35 cellular contexts compared by ENCODE assay signal in the genomic region with DNA sequence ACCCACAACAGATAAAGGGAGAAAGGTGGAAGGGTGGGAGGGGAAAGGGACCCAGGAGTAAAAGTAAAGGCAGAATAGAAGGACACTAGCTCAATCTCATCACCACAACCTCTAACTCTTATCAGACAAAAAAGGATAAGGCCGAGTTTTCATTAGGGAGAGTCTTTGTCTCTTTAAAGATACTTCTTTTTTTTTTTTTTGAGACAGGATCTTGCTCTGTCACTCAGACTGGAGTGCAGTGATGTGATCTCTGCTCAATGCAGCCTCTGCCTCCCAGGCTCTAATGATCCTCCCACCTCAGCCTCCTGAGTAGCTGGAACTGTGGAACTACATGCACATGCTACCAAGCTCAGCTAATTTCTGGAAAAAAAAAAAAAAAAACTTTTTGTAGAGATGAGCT.
"Had no signal": no experiment of that assay in that cellular context is flagged by ENCODE, and none has a peak within 500 bp of the region (broad histone marks: within the 10 kb centered on the region; RNA-seq: fewer than 3 reads in every experiment).

No MANE protein-coding gene starts in this region.

- H3K27me3 ChIP-seq: ascending aorta, cardiac muscle cell had no signal

- H3K27ac Mint-ChIP-seq: activated B cell treated with CpG ODN at 0.5 μM for 24 hours; activated CD4-positive, alpha-beta T cell treated with anti-CD3 and anti-CD28 coated beads, Interleukin-2, amount 10 ng/mL, durations not matched to agents 24 days and 14 days; activated CD8-positive, alpha-beta T cell treated with anti-CD3 and anti-CD28 coated beads for 36 hours; activated naive CD4-positive, alpha-beta T cell treated with anti-CD3 and anti-CD28 coated beads, Interleukin-2, amount 10 ng/mL, durations not matched to agents 7 days and 5 days; activated naive CD4-positive, alpha-beta T cell treated with anti-CD3 and anti-CD28 coated beads, Interleukin-2, amount 50 U/mL, for 24 hours; activated naive CD8-positive, alpha-beta T cell; activated naive CD8-positive, alpha-beta T cell treated with anti-CD3 and anti-CD28 coated beads, Interleukin-2, amount 10 ng/mL, durations not matched to agents 7 days and 5 days; activated naive CD8-positive, alpha-beta T cell treated with anti-CD3 and anti-CD28 coated beads, Interleukin-2, amount 50 U/mL, for 24 hours; activated T-cell treated with anti-CD3 and anti-CD28 coated beads, Interleukin-2, amount 50 U/mL, for 24 hours; activated T-helper 2 cell treated with anti-CD3 and anti-CD28 coated beads, Interferon-gamma antibody, Interleukin-2, Interleukin-4, amounts not matched to agents 10 μg/mL and 5 μg/mL and 100 μg/mL, durations not matched to agents 14 hours and 24 hours and 36 hours; brain; T-cell; T-helper 2 cell treated with Interferon-gamma antibody and Interleukin-4, amounts not matched to agents 5 μg/mL and 100 μg/mL, for 36 hours had no signal

- H3K4me3 ChIP-seq: ascending aorta, cardiac muscle cell had no signal

- H3K36me3 ChIP-seq: cardiac muscle cell had no signal

- H3K9me3 Mint-ChIP-seq: activated B cell treated with CpG ODN at 0.5 μM for 24 hours; activated CD4-positive, alpha-beta memory T cell treated with anti-CD3 and anti-CD28 coated beads for 36 hours; activated CD4-positive, alpha-beta T cell treated with anti-CD3 and anti-CD28 coated beads, Interleukin-2, amount 10 ng/mL, durations not matched to agents 24 days and 14 days; activated CD8-positive, alpha-beta T cell treated with anti-CD3 and anti-CD28 coated beads for 36 hours; activated naive CD4-positive, alpha-beta T cell treated with anti-CD3 and anti-CD28 coated beads, Interleukin-2, amount 10 ng/mL, durations not matched to agents 7 days and 5 days; activated naive CD4-positive, alpha-beta T cell treated with anti-CD3 and anti-CD28 coated beads, Interleukin-2, amount 50 U/mL, for 24 hours; activated naive CD8-positive, alpha-beta T cell treated with anti-CD3 and anti-CD28 coated beads, Interleukin-2, amount 10 ng/mL, durations not matched to agents 7 days and 5 days; activated naive CD8-positive, alpha-beta T cell treated with anti-CD3 and anti-CD28 coated beads, Interleukin-2, amount 50 U/mL, for 24 hours; activated T-cell treated with anti-CD3 and anti-CD28 coated beads, Interleukin-2, amount 50 U/mL, for 24 hours; activated T-helper 1 cell treated with anti-CD3 and anti-CD28 coated beads, Interleukin-12 subunit alpha, Interleukin-12 subunit beta, Interleukin-2, Interleukin-4 antibody, amounts not matched to agents 30 ng/mL and 10 ng/mL and 1 ng/mL, durations not matched to agents 14 hours and 24 hours and 36 hours; activated T-helper 2 cell treated with anti-CD3 and anti-CD28 coated beads, Interferon-gamma antibody, Interleukin-2, Interleukin-4, amounts not matched to agents 10 μg/mL and 5 μg/mL and 100 μg/mL, durations not matched to agents 14 hours and 24 hours and 36 hours; brain; T-cell; T-helper 2 cell treated with Interferon-gamma antibody and Interleukin-4, amounts not matched to agents 5 μg/mL and 100 μg/mL, for 36 hours had no signal

- H3K27me3 Mint-ChIP-seq: activated B cell treated with CpG ODN at 0.5 μM for 24 hours; activated CD4-positive, alpha-beta memory T cell treated with anti-CD3 and anti-CD28 coated beads for 36 hours; activated CD4-positive, alpha-beta T cell treated with anti-CD3 and anti-CD28 coated beads, Interleukin-2, amount 10 ng/mL, durations not matched to agents 24 days and 14 days; activated CD8-positive, alpha-beta T cell treated with anti-CD3 and anti-CD28 coated beads for 36 hours; activated naive CD4-positive, alpha-beta T cell treated with anti-CD3 and anti-CD28 coated beads, Interleukin-2, amount 10 ng/mL, durations not matched to agents 7 days and 5 days; activated naive CD4-positive, alpha-beta T cell treated with anti-CD3 and anti-CD28 coated beads, Interleukin-2, amount 50 U/mL, for 24 hours; activated naive CD8-positive, alpha-beta T cell; activated naive CD8-positive, alpha-beta T cell treated with anti-CD3 and anti-CD28 coated beads, Interleukin-2, amount 10 ng/mL, durations not matched to agents 7 days and 5 days; activated naive CD8-positive, alpha-beta T cell treated with anti-CD3 and anti-CD28 coated beads, Interleukin-2, amount 50 U/mL, for 24 hours; activated T-cell treated with anti-CD3 and anti-CD28 coated beads, Interleukin-2, amount 50 U/mL, for 24 hours; brain; T-cell had no signal

- H3K27ac ChIP-seq: ascending aorta, cardiac muscle cell, VCaP had no signal

- FAIRE-seq: bronchial epithelial cell, colon, TTC549 had no signal

- ATAC-seq: activated CD8-positive, alpha-beta T cell treated with anti-CD3 and anti-CD28 coated beads for 36 hours; activated naive CD8-positive, alpha-beta T cell treated with anti-CD3 and anti-CD28 coated beads, Interleukin-2, amount 50 U/mL, for 24 hours; T-cell had no signal

- H3K9me3 ChIP-seq: ascending aorta had no signal

- DNase-seq: activated B cell treated with CpG ODN at 0.5 μM for 24 hours; activated CD4-positive, alpha-beta memory T cell treated with anti-CD3 and anti-CD28 coated beads for 36 hours; activated CD4-positive, alpha-beta T cell treated with anti-CD3 and anti-CD28 coated beads for 4 hours; activated CD4-positive, alpha-beta T cell treated with anti-CD3 and anti-CD28 coated beads, Interleukin-2, amount 10 ng/mL, durations not matched to agents 24 days and 14 days; activated CD4-positive, alpha-beta T cell treated with anti-CD3 and anti-CD28 coated beads, Interleukin-2, amount 50 U/mL, for 1 hour; activated CD4-positive, alpha-beta T cell treated with anti-CD3 and anti-CD28 coated beads, Interleukin-2, amount 50 U/mL, for 4 hours; activated CD4-positive, CD25-positive, alpha-beta regulatory T cell treated with anti-CD3 and anti-CD28 coated beads, Interleukin-2, amount 50 U/mL, for 72 hours; activated CD8-positive, alpha-beta memory T cell treated with anti-CD3 and anti-CD28 coated beads, Interleukin-2, amount 50 U/mL, for 4 hours; activated CD8-positive, alpha-beta T cell treated with anti-CD3 and anti-CD28 coated beads for 36 hours; activated effector memory CD4-positive, alpha-beta T cell treated with Interleukin-2 at 50 U/mL for 16 hours; activated gamma-delta T cell; activated naive CD4-positive, alpha-beta T cell treated with anti-CD3 and anti-CD28 coated beads, Interleukin-2, amount 10 ng/mL, durations not matched to agents 7 days and 5 days; activated naive CD4-positive, alpha-beta T cell treated with Interleukin-2 at 50 U/mL for 16 hours; activated naive CD8-positive, alpha-beta T cell treated with anti-CD3 and anti-CD28 coated beads, Interleukin-2, amount 10 ng/mL, durations not matched to agents 7 days and 5 days; activated naive CD8-positive, alpha-beta T cell treated with anti-CD3 and anti-CD28 coated beads, Interleukin-2, amount 50 U/mL, for 24 hours; activated T-cell treated with anti-CD3 and anti-CD28 coated beads for 4 hours; activated T-cell treated with anti-CD3 and anti-CD28 coated beads, Interleukin-2, amount 50 U/mL, for 24 hours; activated T-cell treated with anti-CD3 and anti-CD28 coated beads, Interleukin-2, amount 50 U/mL, for 48 hours; amygdala; anterior cingulate cortex; T-cell; T-helper 2 cell; T-helper 9 cell had no signal

- H3K36me3 Mint-ChIP-seq: activated naive CD8-positive, alpha-beta T cell treated with anti-CD3 and anti-CD28 coated beads, Interleukin-2, amount 10 ng/mL, durations not matched to agents 7 days and 5 days had no signal

- H3K4me3 Mint-ChIP-seq: activated B cell treated with CpG ODN at 0.5 μM for 24 hours; activated CD4-positive, alpha-beta memory T cell treated with anti-CD3 and anti-CD28 coated beads for 36 hours; activated CD4-positive, alpha-beta T cell treated with anti-CD3 and anti-CD28 coated beads, Interleukin-2, amount 10 ng/mL, durations not matched to agents 24 days and 14 days; activated CD8-positive, alpha-beta T cell treated with anti-CD3 and anti-CD28 coated beads for 36 hours; activated naive CD4-positive, alpha-beta T cell treated with anti-CD3 and anti-CD28 coated beads, Interleukin-2, amount 10 ng/mL, durations not matched to agents 7 days and 5 days; activated naive CD4-positive, alpha-beta T cell treated with anti-CD3 and anti-CD28 coated beads, Interleukin-2, amount 50 U/mL, for 24 hours; activated naive CD8-positive, alpha-beta T cell; activated naive CD8-positive, alpha-beta T cell treated with anti-CD3 and anti-CD28 coated beads, Interleukin-2, amount 10 ng/mL, durations not matched to agents 7 days and 5 days; activated naive CD8-positive, alpha-beta T cell treated with anti-CD3 and anti-CD28 coated beads, Interleukin-2, amount 50 U/mL, for 24 hours; activated T-cell treated with anti-CD3 and anti-CD28 coated beads, Interleukin-2, amount 50 U/mL, for 24 hours; activated T-helper 1 cell treated with anti-CD3 and anti-CD28 coated beads, Interleukin-12 subunit alpha, Interleukin-12 subunit beta, Interleukin-2, Interleukin-4 antibody, amounts not matched to agents 30 ng/mL and 10 ng/mL and 1 ng/mL, durations not matched to agents 14 hours and 24 hours and 36 hours; brain; T-cell; T-helper 2 cell treated with Interferon-gamma antibody and Interleukin-4, amounts not matched to agents 5 μg/mL and 100 μg/mL, for 36 hours had no signal
